In genomic region chr1:223016890-223017289, GRCh38 we compare ENCODE assay signal across 11 cellular contexts.
"Had no signal": no experiment of that assay in that cellular context is flagged by ENCODE, and none has a peak within 500 bp of the region (broad histone marks: within the 10 kb centered on the region; RNA-seq: fewer than 3 reads in every experiment).

No MANE protein-coding gene starts in this region.

- H3K36me3 ChIP-seq: thoracic aorta, uterus had no signal

- H3K4me1 ChIP-seq: uterus had no signal

- H3K27me3 ChIP-seq: uterus had no signal

- H3K27ac Mint-ChIP-seq: activated naive CD4-positive, alpha-beta T cell treated with anti-CD3 and anti-CD28 coated beads, Interleukin-2, amount 50 U/mL, for 24 hours; stimulated activated naive CD8-positive, alpha-beta T cell treated with anti-CD3 and anti-CD28 coated beads, Interleukin-15, amount 100 ng/mL, for 72 hours had no signal

- H3K4me1 Mint-ChIP-seq: activated naive CD4-positive, alpha-beta T cell treated with anti-CD3 and anti-CD28 coated beads, Interleukin-2, amount 50 U/mL, for 24 hours; stimulated activated naive CD8-positive, alpha-beta T cell treated with anti-CD3 and anti-CD28 coated beads, Interleukin-15, amount 100 ng/mL, for 72 hours had no signal

- H3K36me3 Mint-ChIP-seq: activated naive CD4-positive, alpha-beta T cell treated with anti-CD3 and anti-CD28 coated beads, Interleukin-2, amount 50 U/mL, for 24 hours had no signal

- DNase-seq: activated CD4-positive, alpha-beta T cell treated with anti-CD3 and anti-CD28 coated beads, Interleukin-2, amount 50 U/mL, for 4 hours; activated CD4-positive, CD25-positive, alpha-beta regulatory T cell treated with anti-CD3 and anti-CD28 coated beads, Interleukin-2, amount 50 U/mL, for 72 hours; activated T-cell treated with anti-CD3 and anti-CD28 coated beads, Interleukin-2, amount 50 U/mL, for 1 hour; central memory CD4-positive, alpha-beta T cell; cortex of kidney; stimulated activated CD4-positive, alpha-beta T cell treated with anti-CD3 and anti-CD28 coated beads, Interleukin-15, amount 100 ng/mL, for 24 hours; stimulated activated CD4-positive, alpha-beta T cell treated with anti-CD3 and anti-CD28 coated beads, Interleukin-4, amount 100 ng/mL, for 24 hours; stimulated activated naive CD8-positive, alpha-beta T cell treated with anti-CD3 and anti-CD28 coated beads, Interleukin-15, amount 100 ng/mL, for 72 hours; uterus had no signal

- H3K4me3 ChIP-seq: thoracic aorta, uterus had no signal

- ATAC-seq: stimulated activated naive CD8-positive, alpha-beta T cell treated with anti-CD3 and anti-CD28 coated beads, Interleukin-15, amount 100 ng/mL, for 72 hours had no signal

- H3K9me3 ChIP-seq: thoracic aorta, uterus had no signal

- H3K27ac ChIP-seq: thoracic aorta, uterus had no signal

- H3K4me3 Mint-ChIP-seq: activated naive CD4-positive, alpha-beta T cell treated with anti-CD3 and anti-CD28 coated beads, Interleukin-2, amount 50 U/mL, for 24 hours; stimulated activated naive CD8-positive, alpha-beta T cell treated with anti-CD3 and anti-CD28 coated beads, Interleukin-15, amount 100 ng/mL, for 72 hours had no signal

- H3K9me3 Mint-ChIP-seq: activated naive CD4-positive, alpha-beta T cell treated with anti-CD3 and anti-CD28 coated beads, Interleukin-2, amount 50 U/mL, for 24 hours; stimulated activated naive CD8-positive, alpha-beta T cell treated with anti-CD3 and anti-CD28 coated beads, Interleukin-15, amount 100 ng/mL, for 72 hours had no signal
